Comparison of ENCODE assay signal across 14 cellular contexts in genomic region chr10:129541208-129541607, GRCh38.
DNase-seq lines count a peak whose midpoint lies in the region; TF ChIP-seq lines count a peak whose summit lies in the region.
"Had no signal": no experiment of that assay in that cellular context is flagged by ENCODE, and none has a peak within 500 bp of the region (broad histone marks: within the 10 kb centered on the region; RNA-seq: fewer than 3 reads in every experiment).

No MANE protein-coding gene starts in this region.

- peaks cover 18% of the 10 kb centered on the region for H3K36me3 Mint-ChIP-seq in activated naive CD4-positive, alpha-beta T cell treated with anti-CD3 and anti-CD28 coated beads, Interleukin-2, amount 10 ng/mL, durations not matched to agents 7 days and 5 days

- no peak overlapping the region for H3K4me3 Mint-ChIP-seq in activated naive CD4-positive, alpha-beta T cell treated with anti-CD3 and anti-CD28 coated beads, Interleukin-2, amount 10 ng/mL, durations not matched to agents 7 days and 5 days
- H3K4me3 Mint-ChIP-seq: B cell; CD8-positive, alpha-beta T cell had no signal

- H3K4me1 Mint-ChIP-seq in activated naive CD4-positive, alpha-beta T cell treated with anti-CD3 and anti-CD28 coated beads, Interleukin-2, amount 10 ng/mL, durations not matched to agents 7 days and 5 days = no peaks in the 10 kb centered on the region
- H3K4me1 Mint-ChIP-seq: B cell had no signal

- DNase-seq in Daoy (ENCODE audit: low read depth) (peak; percentile 45), NB4 (ENCODE audit: low read depth) (peak; percentile 40), left kidney (ENCODE audit: low read depth, low spot score) (peak; percentile 91), skeletal muscle cell (ENCODE audit: low read depth) (peak; percentile 30), glomerular visceral epithelial cell (ENCODE audit: extremely low spot score) (no peak), HUDEP-2 (lab: John Stamatoyannopoulos, UW; ENCODE audit: unreplicated experiment in 76 of 76) (no peak)
- no peak for DNase-seq in activated naive CD4-positive, alpha-beta T cell treated with anti-CD3 and anti-CD28 coated beads, Interleukin-2, amount 10 ng/mL, durations not matched to agents 7 days and 5 days
- DNase-seq: CD8-positive, alpha-beta T cell; DMS79 treated with DMSO at 0.1 percent for 48 hours; GF-D8; Karpas-422; NCI-H1930; NCI-H510A treated with DMSO at 0.1 percent for 48 hours had no signal

- no peak for TF ChIP-seq POLR2A in NB4 (IDR thresholded peaks at IDR 0.05; ENCODE audit: extremely low read depth, insufficient read length)

- no peak overlapping the region for H3K27ac Mint-ChIP-seq in activated naive CD4-positive, alpha-beta T cell treated with anti-CD3 and anti-CD28 coated beads, Interleukin-2, amount 10 ng/mL, durations not matched to agents 7 days and 5 days
- H3K27ac Mint-ChIP-seq: B cell; CD8-positive, alpha-beta T cell had no signal

- H3K27me3 Mint-ChIP-seq in activated naive CD4-positive, alpha-beta T cell treated with anti-CD3 and anti-CD28 coated beads, Interleukin-2, amount 10 ng/mL, durations not matched to agents 7 days and 5 days = no peaks in the 10 kb centered on the region
- H3K27me3 Mint-ChIP-seq: B cell had no signal

- TF ChIP-seq CTCF in NB4 (IDR thresholded peaks at IDR 0.05; ENCODE audit: low read depth, low read length) = no peak

- CTCF ChIA-PET in activated naive CD4-positive, alpha-beta T cell treated with anti-CD3 and anti-CD28 coated beads, Interleukin-2, amount 10 ng/mL, durations not matched to agents 7 days and 5 days (lab: Charles Lee) = no interaction called here

- no peaks in the 10 kb centered on the region for H3K9me3 Mint-ChIP-seq in activated naive CD4-positive, alpha-beta T cell treated with anti-CD3 and anti-CD28 coated beads, Interleukin-2, amount 10 ng/mL, durations not matched to agents 7 days and 5 days

- H3K4me3 ChIP-seq in NB4 (ENCODE audit: low read depth, low read length) (no peak overlapping the region), skeletal muscle cell (ENCODE audit: low read depth, low read length) (no peak overlapping the region)

Comparison
In these comparisons a context has a peak if more than half of its experiments do, and no peak if none do; other contexts are left out.
1. DNase-seq: peak in Daoy (single experiment), NB4 (single experiment), left kidney (single experiment) and skeletal muscle cell (single experiment); none in glomerular visceral epithelial cell (single experiment), HUDEP-2 (0 of 76) and activated naive CD4-positive, alpha-beta T cell treated with anti-CD3 and anti-CD28 coated beads, Interleukin-2, amount 10 ng/mL, durations not matched to agents 7 days and 5 days (single experiment).